ENCODE assay signal across 1 cellular context in the genomic region with DNA sequence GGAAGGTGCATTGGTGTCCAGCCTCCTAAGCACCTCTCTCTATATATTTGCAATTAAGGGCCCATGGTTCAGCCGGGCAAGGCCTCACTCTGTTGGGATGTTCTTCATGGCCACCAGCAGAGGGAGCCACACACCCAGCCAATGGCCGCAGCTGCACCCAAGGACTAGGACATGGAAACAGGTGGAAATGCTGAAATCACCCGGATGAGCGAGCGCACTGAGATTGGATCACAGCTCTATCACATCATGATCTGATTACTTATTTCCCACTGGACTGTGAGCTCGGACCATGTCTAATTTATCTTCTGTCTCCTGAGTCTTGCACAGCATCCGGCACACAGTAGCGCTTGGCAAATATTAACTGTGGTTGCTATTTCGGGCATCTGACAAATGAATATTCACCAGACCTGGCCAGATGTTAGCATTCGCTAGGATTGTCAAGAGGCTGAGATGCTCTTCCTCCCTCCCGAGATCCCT.
TF ChIP-seq lines count a peak whose summit lies in the region.

No MANE protein-coding gene starts in this region.

TF ChIP-seq in K562, 482 proteins besides CTCF, POLR2A, EP300 and RAD21 (continued from another document and continues in another):
- no peak for TF ChIP-seq ZC3H11A (IDR thresholded peaks at IDR 0.05; ENCODE audit: low read depth, low read length)
- TF ChIP-seq ZNF184 (CRISPR knock-in tag; IDR thresholded peaks at IDR 0.05): no peak
- TF ChIP-seq RBFOX2 (IDR thresholded peaks at IDR 0.05; ENCODE audit: low read depth, low read length): no peak
- no peak for TF ChIP-seq NCOA2 (IDR thresholded peaks at IDR 0.05; ENCODE audit: partially characterized antibody in 2 of 2)
- TF ChIP-seq ZFX (CRISPR knock-in tag; IDR thresholded peaks at IDR 0.05): 0 out of 2 replicates have a peak, but pooled peaks have one; percentile 13
- TF ChIP-seq ZNF584 (CRISPR knock-in tag; IDR thresholded peaks at IDR 0.05; ENCODE audit: low read depth): no peak
- 0 out of 2 replicates have a peak, but pooled peaks have one; percentile 40 for TF ChIP-seq HDGF (IDR thresholded peaks at IDR 0.05)
- no peak for TF ChIP-seq HNRNPLL (IDR thresholded peaks at IDR 0.05; ENCODE audit: low read depth, low read length, poor library complexity, severe bottlenecking)
- no peak for TF ChIP-seq NR1H2 (CRISPR knock-in tag; IDR thresholded peaks at IDR 0.05)
- no peak for TF ChIP-seq SRSF1 (IDR thresholded peaks at IDR 0.05; ENCODE audit: low read depth, low read length)
- TF ChIP-seq, protein P1, sequence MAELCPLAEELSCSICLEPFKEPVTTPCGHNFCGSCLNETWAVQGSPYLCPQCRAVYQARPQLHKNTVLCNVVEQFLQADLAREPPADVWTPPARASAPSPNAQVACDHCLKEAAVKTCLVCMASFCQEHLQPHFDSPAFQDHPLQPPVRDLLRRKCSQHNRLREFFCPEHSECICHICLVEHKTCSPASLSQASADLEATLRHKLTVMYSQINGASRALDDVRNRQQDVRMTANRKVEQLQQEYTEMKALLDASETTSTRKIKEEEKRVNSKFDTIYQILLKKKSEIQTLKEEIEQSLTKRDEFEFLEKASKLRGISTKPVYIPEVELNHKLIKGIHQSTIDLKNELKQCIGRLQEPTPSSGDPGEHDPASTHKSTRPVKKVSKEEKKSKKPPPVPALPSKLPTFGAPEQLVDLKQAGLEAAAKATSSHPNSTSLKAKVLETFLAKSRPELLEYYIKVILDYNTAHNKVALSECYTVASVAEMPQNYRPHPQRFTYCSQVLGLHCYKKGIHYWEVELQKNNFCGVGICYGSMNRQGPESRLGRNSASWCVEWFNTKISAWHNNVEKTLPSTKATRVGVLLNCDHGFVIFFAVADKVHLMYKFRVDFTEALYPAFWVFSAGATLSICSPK (IDR thresholded peaks at IDR 0.05; ENCODE audit: borderline replicate concordance): no peak
- no peak for TF ChIP-seq MEF2A (IDR thresholded peaks at IDR 0.05; ENCODE audit: control insufficient read depth, low read depth, low read length)
- no peak for TF ChIP-seq NFIX (CRISPR knock-in tag; IDR thresholded peaks at IDR 0.05; ENCODE audit: low read depth)
- no peak for TF ChIP-seq RNF2 (IDR thresholded peaks at IDR 0.05)
- TF ChIP-seq STAG1 (CRISPR knock-in tag; IDR thresholded peaks at IDR 0.05; ENCODE audit: borderline replicate concordance): peak; percentile 97
- no peak for TF ChIP-seq TCF3 (CRISPR knock-in tag; IDR thresholded peaks at IDR 0.05)
- no peak for TF ChIP-seq ZNF431 (CRISPR knock-in tag; IDR thresholded peaks at IDR 0.05)
- TF ChIP-seq, protein P2, sequence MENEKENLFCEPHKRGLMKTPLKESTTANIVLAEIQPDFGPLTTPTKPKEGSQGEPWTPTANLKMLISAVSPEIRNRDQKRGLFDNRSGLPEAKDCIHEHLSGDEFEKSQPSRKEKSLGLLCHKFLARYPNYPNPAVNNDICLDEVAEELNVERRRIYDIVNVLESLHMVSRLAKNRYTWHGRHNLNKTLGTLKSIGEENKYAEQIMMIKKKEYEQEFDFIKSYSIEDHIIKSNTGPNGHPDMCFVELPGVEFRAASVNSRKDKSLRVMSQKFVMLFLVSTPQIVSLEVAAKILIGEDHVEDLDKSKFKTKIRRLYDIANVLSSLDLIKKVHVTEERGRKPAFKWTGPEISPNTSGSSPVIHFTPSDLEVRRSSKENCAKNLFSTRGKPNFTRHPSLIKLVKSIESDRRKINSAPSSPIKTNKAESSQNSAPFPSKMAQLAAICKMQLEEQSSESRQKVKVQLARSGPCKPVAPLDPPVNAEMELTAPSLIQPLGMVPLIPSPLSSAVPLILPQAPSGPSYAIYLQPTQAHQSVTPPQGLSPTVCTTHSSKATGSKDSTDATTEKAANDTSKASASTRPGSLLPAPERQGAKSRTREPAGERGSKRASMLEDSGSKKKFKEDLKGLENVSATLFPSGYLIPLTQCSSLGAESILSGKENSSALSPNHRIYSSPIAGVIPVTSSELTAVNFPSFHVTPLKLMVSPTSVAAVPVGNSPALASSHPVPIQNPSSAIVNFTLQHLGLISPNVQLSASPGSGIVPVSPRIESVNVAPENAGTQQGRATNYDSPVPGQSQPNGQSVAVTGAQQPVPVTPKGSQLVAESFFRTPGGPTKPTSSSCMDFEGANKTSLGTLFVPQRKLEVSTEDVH (IDR thresholded peaks at IDR 0.05; ENCODE audit: low read depth, partially characterized antibody): no peak
- peak in 1 of 2 experiments; percentile 14; a peak in 1 of 4 replicates for TF ChIP-seq KDM1A (IDR thresholded peaks at IDR 0.05)
- TF ChIP-seq SAP30 (IDR thresholded peaks at IDR 0.05; ENCODE audit: borderline replicate concordance, insufficient read depth, low read depth, low read length, poor library complexity, severe bottlenecking): no peak
- TF ChIP-seq, protein P3, sequence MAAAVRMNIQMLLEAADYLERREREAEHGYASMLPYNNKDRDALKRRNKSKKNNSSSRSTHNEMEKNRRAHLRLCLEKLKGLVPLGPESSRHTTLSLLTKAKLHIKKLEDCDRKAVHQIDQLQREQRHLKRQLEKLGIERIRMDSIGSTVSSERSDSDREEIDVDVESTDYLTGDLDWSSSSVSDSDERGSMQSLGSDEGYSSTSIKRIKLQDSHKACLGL (CRISPR knock-in tag; IDR thresholded peaks at IDR 0.05; ENCODE audit: borderline replicate concordance, poor library complexity, severe bottlenecking): no peak
- no peak for TF ChIP-seq ZNF174 (CRISPR knock-in tag; IDR thresholded peaks at IDR 0.05)
- peak; percentile 11 to 67 (median 58) for TF ChIP-seq YY1 (IDR thresholded peaks at IDR 0.05; ENCODE audit: borderline replicate concordance in 1 of 3, control insufficient read depth in 1 of 3, extremely low read depth in 1 of 3, insufficient read depth in 3 of 3, insufficient read length in 1 of 3, insufficient replicate concordance in 2 of 3, low read depth in 1 of 3, low read length in 2 of 3)
- no peak for TF ChIP-seq PRMT5 (CRISPR knock-in tag; IDR thresholded peaks at IDR 0.05)
- TF ChIP-seq, protein P4, sequence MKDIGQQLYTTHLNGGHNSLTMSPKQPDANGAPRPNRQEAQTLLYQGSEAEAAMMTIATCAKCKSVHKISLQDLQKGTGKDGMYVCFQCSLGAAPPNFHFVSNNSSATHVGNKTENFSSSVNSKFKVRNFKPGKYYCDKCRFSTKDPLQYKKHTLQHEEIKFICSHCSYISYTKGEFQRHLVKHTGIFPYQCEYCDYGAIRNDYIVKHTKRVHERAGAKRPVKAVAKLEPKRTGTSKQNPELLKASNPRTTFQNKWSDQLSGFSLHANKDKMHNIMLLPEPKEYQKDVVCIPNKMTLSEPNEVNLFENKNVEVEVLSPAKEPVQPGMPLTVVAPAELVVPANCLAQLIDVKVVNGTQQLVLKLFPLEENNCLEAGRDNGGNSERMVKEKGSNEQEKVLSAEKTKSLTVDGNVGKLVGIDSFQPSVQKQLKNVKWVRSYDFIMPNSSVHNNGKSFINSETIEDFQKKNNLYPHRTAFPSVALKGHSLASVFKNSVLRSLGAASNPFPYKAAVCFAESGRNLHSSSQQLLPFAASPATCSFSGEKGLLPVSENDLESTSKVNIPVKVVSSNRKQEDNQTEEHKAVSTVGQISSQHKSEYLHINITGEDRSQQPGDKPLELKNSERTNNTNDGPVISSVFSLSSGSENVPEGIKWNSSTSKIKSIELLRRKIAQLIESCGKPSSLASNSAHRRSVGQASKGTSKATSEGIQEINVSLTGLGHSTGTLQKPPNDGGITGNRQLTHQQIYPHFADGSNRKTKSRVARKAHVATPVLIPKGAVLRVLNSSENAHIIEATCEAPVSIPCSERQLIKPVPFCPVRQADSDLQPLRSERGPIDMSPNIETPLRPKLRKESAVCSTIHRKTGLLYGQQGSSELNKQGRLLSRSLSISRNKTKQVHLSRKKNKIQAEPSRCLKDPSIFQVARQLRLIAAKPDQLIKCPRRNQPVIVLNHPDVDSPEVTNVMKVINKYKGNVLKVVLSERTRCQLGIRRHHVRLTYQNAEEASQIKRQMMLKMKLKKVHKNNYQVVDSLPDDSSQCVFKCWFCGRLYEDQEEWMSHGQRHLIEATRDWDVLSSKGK (CRISPR knock-in tag; IDR thresholded peaks at IDR 0.05): no peak
- no peak for TF ChIP-seq ZSCAN29 (IDR thresholded peaks at IDR 0.05)
- TF ChIP-seq RBM22 (IDR thresholded peaks at IDR 0.05; ENCODE audit: low read depth, low read length, poor library complexity, severe bottlenecking): no peak
- no peak for TF ChIP-seq DMBX1 (CRISPR knock-in tag; IDR thresholded peaks at IDR 0.05; ENCODE audit: borderline replicate concordance)
- TF ChIP-seq, protein P5, sequence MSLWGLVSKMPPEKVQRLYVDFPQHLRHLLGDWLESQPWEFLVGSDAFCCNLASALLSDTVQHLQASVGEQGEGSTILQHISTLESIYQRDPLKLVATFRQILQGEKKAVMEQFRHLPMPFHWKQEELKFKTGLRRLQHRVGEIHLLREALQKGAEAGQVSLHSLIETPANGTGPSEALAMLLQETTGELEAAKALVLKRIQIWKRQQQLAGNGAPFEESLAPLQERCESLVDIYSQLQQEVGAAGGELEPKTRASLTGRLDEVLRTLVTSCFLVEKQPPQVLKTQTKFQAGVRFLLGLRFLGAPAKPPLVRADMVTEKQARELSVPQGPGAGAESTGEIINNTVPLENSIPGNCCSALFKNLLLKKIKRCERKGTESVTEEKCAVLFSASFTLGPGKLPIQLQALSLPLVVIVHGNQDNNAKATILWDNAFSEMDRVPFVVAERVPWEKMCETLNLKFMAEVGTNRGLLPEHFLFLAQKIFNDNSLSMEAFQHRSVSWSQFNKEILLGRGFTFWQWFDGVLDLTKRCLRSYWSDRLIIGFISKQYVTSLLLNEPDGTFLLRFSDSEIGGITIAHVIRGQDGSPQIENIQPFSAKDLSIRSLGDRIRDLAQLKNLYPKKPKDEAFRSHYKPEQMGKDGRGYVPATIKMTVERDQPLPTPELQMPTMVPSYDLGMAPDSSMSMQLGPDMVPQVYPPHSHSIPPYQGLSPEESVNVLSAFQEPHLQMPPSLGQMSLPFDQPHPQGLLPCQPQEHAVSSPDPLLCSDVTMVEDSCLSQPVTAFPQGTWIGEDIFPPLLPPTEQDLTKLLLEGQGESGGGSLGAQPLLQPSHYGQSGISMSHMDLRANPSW (CRISPR knock-in tag; IDR thresholded peaks at IDR 0.05): no peak
- TF ChIP-seq, protein P6, sequence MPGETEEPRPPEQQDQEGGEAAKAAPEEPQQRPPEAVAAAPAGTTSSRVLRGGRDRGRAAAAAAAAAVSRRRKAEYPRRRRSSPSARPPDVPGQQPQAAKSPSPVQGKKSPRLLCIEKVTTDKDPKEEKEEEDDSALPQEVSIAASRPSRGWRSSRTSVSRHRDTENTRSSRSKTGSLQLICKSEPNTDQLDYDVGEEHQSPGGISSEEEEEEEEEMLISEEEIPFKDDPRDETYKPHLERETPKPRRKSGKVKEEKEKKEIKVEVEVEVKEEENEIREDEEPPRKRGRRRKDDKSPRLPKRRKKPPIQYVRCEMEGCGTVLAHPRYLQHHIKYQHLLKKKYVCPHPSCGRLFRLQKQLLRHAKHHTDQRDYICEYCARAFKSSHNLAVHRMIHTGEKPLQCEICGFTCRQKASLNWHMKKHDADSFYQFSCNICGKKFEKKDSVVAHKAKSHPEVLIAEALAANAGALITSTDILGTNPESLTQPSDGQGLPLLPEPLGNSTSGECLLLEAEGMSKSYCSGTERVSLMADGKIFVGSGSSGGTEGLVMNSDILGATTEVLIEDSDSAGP (CRISPR knock-in tag; IDR thresholded peaks at IDR 0.05): no peak
- TF ChIP-seq, protein P7, sequence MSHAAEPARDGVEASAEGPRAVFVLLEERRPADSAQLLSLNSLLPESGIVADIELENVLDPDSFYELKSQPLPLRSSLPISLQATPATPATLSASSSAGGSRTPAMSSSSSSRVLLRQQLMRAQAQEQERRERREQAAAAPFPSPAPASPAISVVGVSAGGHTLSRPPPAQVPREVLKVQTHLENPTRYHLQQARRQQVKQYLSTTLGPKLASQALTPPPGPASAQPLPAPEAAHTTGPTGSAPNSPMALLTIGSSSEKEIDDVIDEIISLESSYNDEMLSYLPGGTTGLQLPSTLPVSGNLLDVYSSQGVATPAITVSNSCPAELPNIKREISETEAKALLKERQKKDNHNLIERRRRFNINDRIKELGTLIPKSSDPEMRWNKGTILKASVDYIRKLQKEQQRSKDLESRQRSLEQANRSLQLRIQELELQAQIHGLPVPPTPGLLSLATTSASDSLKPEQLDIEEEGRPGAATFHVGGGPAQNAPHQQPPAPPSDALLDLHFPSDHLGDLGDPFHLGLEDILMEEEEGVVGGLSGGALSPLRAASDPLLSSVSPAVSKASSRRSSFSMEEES (CRISPR knock-in tag; IDR thresholded peaks at IDR 0.05): no peak
- TF ChIP-seq POLR2B (IDR thresholded peaks at IDR 0.05; ENCODE audit: low read depth, partially characterized antibody): no peak
- no peak for TF ChIP-seq DNMT1 (IDR thresholded peaks at IDR 0.05)
- no peak for TF ChIP-seq CCAR2 (IDR thresholded peaks at IDR 0.05; ENCODE audit: low read depth, low read length)
- no peak for TF ChIP-seq TBP (optimal IDR thresholded peaks at IDR 0.05; ENCODE audit: low read depth, low read length)
- 0 out of 4 replicates have a peak, but pooled peaks of 1 of the 2 experiments have one; percentile 37 for TF ChIP-seq SRF (CRISPR knock-in tag; IDR thresholded peaks at IDR 0.05)
- TF ChIP-seq PML (IDR thresholded peaks at IDR 0.05; ENCODE audit: low read length): no peak
- TF ChIP-seq EP400 (IDR thresholded peaks at IDR 0.05): no peak
- TF ChIP-seq, protein P8, sequence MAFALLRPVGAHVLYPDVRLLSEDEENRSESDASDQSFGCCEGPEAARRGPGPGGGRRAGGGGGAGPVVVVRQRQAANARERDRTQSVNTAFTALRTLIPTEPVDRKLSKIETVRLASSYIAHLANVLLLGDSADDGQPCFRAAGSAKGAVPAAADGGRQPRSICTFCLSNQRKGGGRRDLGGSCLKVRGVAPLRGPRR (CRISPR knock-in tag; IDR thresholded peaks at IDR 0.05): no peak
- TF ChIP-seq, protein P9, sequence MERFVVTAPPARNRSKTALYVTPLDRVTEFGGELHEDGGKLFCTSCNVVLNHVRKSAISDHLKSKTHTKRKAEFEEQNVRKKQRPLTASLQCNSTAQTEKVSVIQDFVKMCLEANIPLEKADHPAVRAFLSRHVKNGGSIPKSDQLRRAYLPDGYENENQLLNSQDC (CRISPR knock-in tag; IDR thresholded peaks at IDR 0.05): no peak
- no peak for TF ChIP-seq ZNF586 (CRISPR knock-in tag; conservative IDR thresholded peaks at IDR 0.05)
- no peak for TF ChIP-seq HMG20A (CRISPR knock-in tag; conservative IDR thresholded peaks at IDR 0.05)
- no peak for TF ChIP-seq TBL1XR1 (IDR thresholded peaks at IDR 0.05; ENCODE audit: low read length in 2 of 2)
- TF ChIP-seq FOXJ2 (tag; IDR thresholded peaks at IDR 0.05): no peak
- TF ChIP-seq HNRNPH1 (optimal IDR thresholded peaks at IDR 0.05; ENCODE audit: low read depth, low read length): no peak
- TF ChIP-seq RCOR1 (IDR thresholded peaks at IDR 0.05; ENCODE audit: borderline replicate concordance in 1 of 2, low read depth in 2 of 2, low read length in 2 of 2): peak in 1 of 2 experiments; percentile 71; a peak in 2 of 4 replicates
- TF ChIP-seq CTBP1 (IDR thresholded peaks at IDR 0.05; ENCODE audit: borderline replicate concordance): peak; percentile 57
- no peak for TF ChIP-seq ETV6 (IDR thresholded peaks at IDR 0.05; ENCODE audit: borderline replicate concordance in 1 of 2, low read depth in 2 of 2, low read length in 1 of 2)
- no peak for TF ChIP-seq ETV6 (CRISPR knock-in tag; IDR thresholded peaks at IDR 0.05; ENCODE audit: borderline replicate concordance)
